2 cellular contexts compared by ENCODE assay signal in genomic region chr21:39189857-39190604, GRCh38.
TF ChIP-seq lines count a peak whose summit lies in the region.

No MANE protein-coding gene starts in this region.

TF ChIP-seq in GM12878, 131 proteins besides CTCF, POLR2A, EP300 and RAD21:
- TF ChIP-seq RUNX3 (IDR thresholded peaks at IDR 0.05; ENCODE audit: low read length) (peak; percentile 29; the same call in 1 of the 2 replicates), JUND (IDR thresholded peaks at IDR 0.05; ENCODE audit: low read depth, low read length) (no peak), TARDBP (IDR thresholded peaks at IDR 0.05; ENCODE audit: borderline replicate concordance) (no peak), JUNB (IDR thresholded peaks at IDR 0.05) (peak; percentile 59), IKZF2 (IDR thresholded peaks at IDR 0.05) (no peak)

TF ChIP-seq in WTC11, 78 proteins besides CTCF, POLR2A, EP300 and RAD21:
- TF ChIP-seq ZNF416 (CRISPR knock-in tag; IDR thresholded peaks at IDR 0.05) (no peak), CBFB (CRISPR knock-in tag; IDR thresholded peaks at IDR 0.05; ENCODE audit: low read depth) (no peak), GRHL2 (CRISPR knock-in tag; IDR thresholded peaks at IDR 0.05; ENCODE audit: insufficient replicate concordance, severe bottlenecking) (no peak), SMAD3 (CRISPR knock-in tag; IDR thresholded peaks at IDR 0.05; ENCODE audit: borderline replicate concordance) (no peak), ZSCAN18 (CRISPR knock-in tag; IDR thresholded peaks at IDR 0.05) (no peak), E2F1 (CRISPR knock-in tag; IDR thresholded peaks at IDR 0.05) (no peak), CREB1 (CRISPR knock-in tag; IDR thresholded peaks at IDR 0.05) (no peak), RELA (CRISPR knock-in tag; IDR thresholded peaks at IDR 0.05; ENCODE audit: borderline replicate concordance) (no peak)
